In the genomic region with DNA sequence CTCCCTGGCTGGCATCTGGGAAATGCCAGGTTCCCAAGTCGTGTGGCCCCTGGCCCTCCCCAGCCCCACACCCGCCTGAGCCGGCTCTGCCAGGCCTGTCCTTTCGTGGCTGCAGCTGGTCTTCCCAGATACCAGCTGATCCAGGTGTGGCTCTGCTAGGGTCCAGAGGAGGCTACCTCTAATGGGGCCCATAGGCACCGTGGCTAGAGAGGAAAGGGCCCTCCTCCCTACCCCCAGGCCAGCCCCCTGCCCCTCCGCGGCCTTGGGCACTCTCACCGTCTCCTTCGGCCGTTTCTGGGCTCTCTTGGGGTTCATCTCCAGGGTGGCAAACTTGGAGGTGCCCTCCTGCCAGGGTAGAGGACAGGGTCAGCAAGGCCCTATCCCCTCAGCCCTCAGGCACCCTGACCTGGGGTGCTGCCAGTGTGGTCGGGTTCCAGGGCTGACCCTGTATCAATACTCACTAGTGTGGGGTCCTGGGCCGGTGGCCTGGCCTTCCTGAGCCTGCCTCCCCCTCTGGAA, we compare ENCODE assay signal across 20 cellular contexts. TPM values are rescaled to one million over a fixed set of nuclear protein-coding genes. Genes with fewer than 3 reads are reported as not detected.
DNase-seq lines count a peak whose midpoint lies in the region; ATAC-seq and TF ChIP-seq lines count a peak whose summit lies in the region.
"Had no signal": no experiment of that assay in that cellular context is flagged by ENCODE, and none has a peak within 500 bp of the region (broad histone marks: within the 10 kb centered on the region; RNA-seq: fewer than 3 reads in every experiment).

No MANE protein-coding gene starts in this region.

- CTCF ChIA-PET in activated CD8-positive, alpha-beta T cell treated with anti-CD3 and anti-CD28 coated beads, Interleukin-2, amount 10 ng/mL, durations not matched to agents 7 days and 5 days (lab: Charles Lee) = interaction anchor here (0.5 to 22.3 kb wide), 6 partner anchors 10 to 128 kb away, joined by 3 to 421 read pairs (median 4); no protein-coding TSS in a partner anchor
- CTCF ChIA-PET in activated CD8-positive, alpha-beta T cell treated with anti-CD3 and anti-CD28 coated beads for 36 hours (lab: Charles Lee) = interaction anchor here (1.3 to 22.4 kb wide), 3 partner anchors 10 to 42 kb away, joined by 7 to 376 read pairs (median 8); no protein-coding TSS in a partner anchor
- CTCF ChIA-PET in RWPE1 (lab: Yijun Ruan, JAX) = interaction anchor here (0.6 to 6.7 kb wide), 7 partner anchors 15 to 57 kb away, joined by 3 to 71 read pairs (median 9); no protein-coding TSS in a partner anchor

- H3K9me3 Mint-ChIP-seq in activated CD8-positive, alpha-beta T cell treated with anti-CD3 and anti-CD28 coated beads, Interleukin-2, amount 10 ng/mL, durations not matched to agents 7 days and 5 days (ENCODE audit: insufficient read depth) = no peaks in the 10 kb centered on the region
- H3K9me3 Mint-ChIP-seq in activated CD8-positive, alpha-beta T cell treated with anti-CD3 and anti-CD28 coated beads for 36 hours = no peaks in the 10 kb centered on the region
- H3K9me3 Mint-ChIP-seq: activated T-helper 17 cell treated with anti-CD3 and anti-CD28 coated beads, Interleukin-2, amount 50 U/mL, for 72 hours had no signal

- no peaks in the 10 kb centered on the region for H3K27me3 Mint-ChIP-seq in activated CD8-positive, alpha-beta T cell treated with anti-CD3 and anti-CD28 coated beads, Interleukin-2, amount 10 ng/mL, durations not matched to agents 7 days and 5 days (ENCODE audit: low read depth)
- no peaks in the 10 kb centered on the region for H3K27me3 Mint-ChIP-seq in activated CD8-positive, alpha-beta T cell treated with anti-CD3 and anti-CD28 coated beads for 36 hours
- H3K27me3 Mint-ChIP-seq: activated T-helper 17 cell treated with anti-CD3 and anti-CD28 coated beads, Interleukin-2, amount 50 U/mL, for 72 hours had no signal

- no peak for TF ChIP-seq CTCF in activated CD8-positive, alpha-beta T cell treated with anti-CD3 and anti-CD28 coated beads for 36 hours (IDR thresholded peaks at IDR 0.05)
- TF ChIP-seq CTCF in RWPE1 (conservative IDR thresholded peaks at IDR 0.05; ENCODE audit: low read depth) (no peak), left lung (IDR thresholded peaks at IDR 0.05) (no peak), spleen (IDR thresholded peaks at IDR 0.05 in 8 of 11, conservative IDR thresholded peaks at IDR 0.05 in 3 of 11) (no peak)

- H3K36me3 Mint-ChIP-seq in activated CD8-positive, alpha-beta T cell treated with anti-CD3 and anti-CD28 coated beads, Interleukin-2, amount 10 ng/mL, durations not matched to agents 7 days and 5 days (ENCODE audit: low read depth) = peaks cover 58% of the 10 kb centered on the region
- peaks cover 50% of the 10 kb centered on the region for H3K36me3 Mint-ChIP-seq in activated CD8-positive, alpha-beta T cell treated with anti-CD3 and anti-CD28 coated beads for 36 hours (ENCODE audit: low read depth)

- 84 to 92% (median 91%) methylated on average over 6 to 12 of the region's 12 CpGs for WGBS in spleen, 5 donors

- H3K27ac ChIP-seq in RWPE1 = peak overlapping the region; percentile 51
- peak overlapping the region in 1 of 2 donors; percentile 18 for H3K27ac ChIP-seq in left lung
- peak overlapping the region in 3 of 8 donors; percentile 15 to 37 (median 36) for H3K27ac ChIP-seq in spleen

- TF ChIP-seq POLR2A in spleen (IDR thresholded peaks at IDR 0.05) = no peak

- no peak for ATAC-seq in activated CD8-positive, alpha-beta T cell treated with anti-CD3 and anti-CD28 coated beads, Interleukin-2, amount 10 ng/mL, durations not matched to agents 7 days and 5 days
- ATAC-seq in activated CD8-positive, alpha-beta T cell treated with anti-CD3 and anti-CD28 coated beads for 36 hours = no peak
- ATAC-seq in left lung (peak; percentile 3), GM21423 (IDR thresholded peaks at IDR 0.05; ENCODE audit: unreplicated experiment) (no peak)
- ATAC-seq: stimulated activated naive CD8-positive, alpha-beta T cell treated with anti-CD3 and anti-CD28 coated beads, Interleukin-15, Interleukin-2, amounts not matched to agents 100 U/mL and 50 U/mL, for 24 hours had no signal

- no peak for DNase-seq in activated CD8-positive, alpha-beta T cell treated with anti-CD3 and anti-CD28 coated beads, Interleukin-2, amount 10 ng/mL, durations not matched to agents 7 days and 5 days
- no peak for DNase-seq in activated CD8-positive, alpha-beta T cell treated with anti-CD3 and anti-CD28 coated beads for 36 hours
- no peak for DNase-seq in RWPE1 (ENCODE audit: low spot score)
- peak; percentile 29 to 65 for DNase-seq in left lung
- DNase-seq in spleen = peak; percentile 72
- DNase-seq in NCI-H510A treated with DMSO at 0.1 percent for 48 hours (lab: John Stamatoyannopoulos, UW) = no peak
- no peak for DNase-seq in midbrain (lab: John Stamatoyannopoulos, UW)
- DNase-seq: 8988T; activated CD4-positive, alpha-beta T cell treated with anti-CD3 and anti-CD28 coated beads for 1 hour; cortex of kidney; heart right ventricle; MV-4-11; NCI-H1694; NCI-H748 treated with DMSO at 0.1 percent for 48 hours; SHP77 treated with DMSO at 0.1 percent for 48 hours; stimulated activated CD4-positive, alpha-beta T cell treated with anti-CD3 and anti-CD28 coated beads, Interleukin-4, amount 100 ng/mL, for 24 hours; stimulated activated naive CD8-positive, alpha-beta T cell treated with anti-CD3 and anti-CD28 coated beads, Interleukin-15, Interleukin-2, amounts not matched to agents 100 U/mL and 50 U/mL, for 24 hours had no signal

- peaks cover 5% of the 10 kb centered on the region for H3K4me1 Mint-ChIP-seq in activated CD8-positive, alpha-beta T cell treated with anti-CD3 and anti-CD28 coated beads, Interleukin-2, amount 10 ng/mL, durations not matched to agents 7 days and 5 days (ENCODE audit: low read depth)
- H3K4me1 Mint-ChIP-seq in activated CD8-positive, alpha-beta T cell treated with anti-CD3 and anti-CD28 coated beads for 36 hours (ENCODE audit: low read depth) = no peaks in the 10 kb centered on the region
- H3K4me1 Mint-ChIP-seq: activated T-helper 17 cell treated with anti-CD3 and anti-CD28 coated beads, Interleukin-2, amount 50 U/mL, for 72 hours had no signal

- H3K4me1 ChIP-seq in left lung = peaks cover 0 to 8% of the 10 kb centered on the region in 2 donors
- peaks cover 0 to 13% (median 6%) of the 10 kb centered on the region in 6 donors for H3K4me1 ChIP-seq in spleen

- peak overlapping the region; percentile 55 for H3K27ac Mint-ChIP-seq in activated CD8-positive, alpha-beta T cell treated with anti-CD3 and anti-CD28 coated beads, Interleukin-2, amount 10 ng/mL, durations not matched to agents 7 days and 5 days
- no peak overlapping the region for H3K27ac Mint-ChIP-seq in activated CD8-positive, alpha-beta T cell treated with anti-CD3 and anti-CD28 coated beads for 36 hours

- intact Hi-C loops in activated CD8-positive, alpha-beta T cell treated with anti-CD3 and anti-CD28 coated beads for 36 hours (cut with micrococcal nuclease) = loop anchor here (2.0 kb wide), 1 partner anchor 43 kb away; no protein-coding TSS in a partner anchor
- intact Hi-C loops in left lung (cut with DNase I) = loop anchor here in 1 of 2 donors (5.0 kb wide), 1 partner anchor 43 kb away; no protein-coding TSS in a partner anchor
- intact Hi-C loops in spleen (cut with DNase I; ENCODE audit: low total_unique reads) = loop anchor here (2.0 kb wide), 1 partner anchor 41 kb away; no protein-coding TSS in a partner anchor

- H3K27me3 ChIP-seq in left lung = no peaks in the 10 kb centered on the region
- H3K27me3 ChIP-seq in spleen (replicated peaks in 1 of 7) = no peaks in the 10 kb centered on the region
- H3K27me3 ChIP-seq: heart right ventricle had no signal

- POLR2A ChIA-PET in activated CD8-positive, alpha-beta T cell treated with anti-CD3 and anti-CD28 coated beads, Interleukin-2, amount 10 ng/mL, durations not matched to agents 7 days and 5 days (lab: Charles Lee) = interaction anchor here (2.0 kb wide), 1 partner anchor 41 kb away, joined by 13 read pairs; no protein-coding TSS in a partner anchor
- POLR2A ChIA-PET in activated CD8-positive, alpha-beta T cell treated with anti-CD3 and anti-CD28 coated beads for 36 hours (lab: Charles Lee) = interaction anchor here (1.3 to 1.7 kb wide), 2 partner anchors 10 to 43 kb away, joined by 3 to 4 read pairs; no protein-coding TSS in a partner anchor
- POLR2A ChIA-PET in RWPE1 (lab: Yijun Ruan, JAX; ENCODE audit: low non-redundant PET) = no interaction called here

- H3K9me3 ChIP-seq in left lung (no peaks in the 10 kb centered on the region), spleen (no peaks in the 10 kb centered on the region)
- H3K9me3 ChIP-seq: heart right ventricle had no signal

- H3K36me3 ChIP-seq in left lung (peaks cover 0 to 98% of the 10 kb centered on the region in 2 donors), spleen (peaks cover 14 to 99% (median 95%) of the 10 kb centered on the region in 6 donors)

- H3K4me3 ChIP-seq in left lung = no peak overlapping the region
- no peak overlapping the region for H3K4me3 ChIP-seq in spleen
- H3K4me3 ChIP-seq: heart right ventricle had no signal

- no peak overlapping the region for H3K4me3 Mint-ChIP-seq in activated CD8-positive, alpha-beta T cell treated with anti-CD3 and anti-CD28 coated beads, Interleukin-2, amount 10 ng/mL, durations not matched to agents 7 days and 5 days
- H3K4me3 Mint-ChIP-seq in activated CD8-positive, alpha-beta T cell treated with anti-CD3 and anti-CD28 coated beads for 36 hours = no peak overlapping the region
- H3K4me3 Mint-ChIP-seq: activated T-helper 17 cell treated with anti-CD3 and anti-CD28 coated beads, Interleukin-2, amount 50 U/mL, for 72 hours had no signal

RNA-seq across cellular contexts. Expression of gene RALGDS, which starts 17.0 kb away (rescaled TPM):
- total RNA-seq in activated CD8-positive, alpha-beta T cell treated with anti-CD3 and anti-CD28 coated beads, Interleukin-2, amount 10 ng/mL, durations not matched to agents 7 days and 5 days = 100 to 1,000 TPM in 1 of 2 experiments, 10 to 100 TPM in 1; 85.7 to 102 TPM
- 10 to 100 TPM; 80.5 to 88.2 TPM for total RNA-seq in activated CD8-positive, alpha-beta T cell treated with anti-CD3 and anti-CD28 coated beads for 36 hours
- total RNA-seq in left lung = 10 to 100 TPM; 56.4 to 58.9 TPM
- 10 to 100 TPM; 50.6 to 74.3 (median 60.3) TPM for total RNA-seq in spleen
- polyA plus RNA-seq in spleen = 10 to 100 TPM; 21.3 to 40.1 (median 27.2) TPM

RNA-seq across cellular contexts. Expression of gene CEL, which starts 42.3 kb away (rescaled TPM):
- 1 to 10 TPM; 2.4 to 2.8 TPM for total RNA-seq in activated CD8-positive, alpha-beta T cell treated with anti-CD3 and anti-CD28 coated beads, Interleukin-2, amount 10 ng/mL, durations not matched to agents 7 days and 5 days
- 1 to 10 TPM; 2.9 to 3.0 TPM for total RNA-seq in activated CD8-positive, alpha-beta T cell treated with anti-CD3 and anti-CD28 coated beads for 36 hours
- total RNA-seq in left lung (1 to 10 TPM in 1 of 2 donors, under 1 TPM in 1; 0.47 to 1.1 TPM), spleen (1 to 10 TPM in 3 of 7 donors, under 1 TPM in 2, not detected in 2; 0.58 to 5.3 (median 1.9) TPM)
- polyA plus RNA-seq in spleen = under 1 TPM; 0.46 to 0.67 (median 0.55) TPM

RNA-seq across cellular contexts. Expression of gene GBGT1, which starts 59.7 kb away (rescaled TPM):
- total RNA-seq in activated CD8-positive, alpha-beta T cell treated with anti-CD3 and anti-CD28 coated beads, Interleukin-2, amount 10 ng/mL, durations not matched to agents 7 days and 5 days = 1 to 10 TPM; 3.1 to 4.1 TPM
- 1 to 10 TPM; 3.6 to 4.1 TPM for total RNA-seq in activated CD8-positive, alpha-beta T cell treated with anti-CD3 and anti-CD28 coated beads for 36 hours
- total RNA-seq in left lung (10 to 100 TPM; 22.2 to 45.1 TPM), spleen (10 to 100 TPM; 16.8 to 52.8 (median 31.2) TPM)
- polyA plus RNA-seq in spleen = 10 to 100 TPM in 2 of 3 donors, 1 to 10 TPM in 1; 9.2 to 14.1 (median 10.7) TPM
- total RNA-seq: HT-29 had no signal

Comparison
In these comparisons a context has a peak if more than half of its experiments do, and no peak if none do; other contexts are left out.
1. DNase-seq: peak in left lung (2 of 2) and spleen (single experiment); none in activated CD8-positive, alpha-beta T cell treated with anti-CD3 and anti-CD28 coated beads, Interleukin-2, amount 10 ng/mL, durations not matched to agents 7 days and 5 days (single experiment), activated CD8-positive, alpha-beta T cell treated with anti-CD3 and anti-CD28 coated beads for 36 hours (single experiment), RWPE1 (single experiment), NCI-H510A treated with DMSO at 0.1 percent for 48 hours (single experiment) and midbrain (single experiment).